Comparison of ENCODE assay signal across 1 cellular context in genomic region chrX:83759872-83760271, GRCh38.
TF ChIP-seq lines count a peak whose summit lies in the region.

No MANE protein-coding gene starts in this region.

TF ChIP-seq in GM23338, 12 proteins besides CTCF, POLR2A, EP300 and RAD21 (continued from another document):
- no peak for TF ChIP-seq ZNF462 (CRISPR knock-in tag; IDR thresholded peaks at IDR 0.05)
- TF ChIP-seq STAT1 (IDR thresholded peaks at IDR 0.05; ENCODE audit: unreplicated experiment), result no peak
- no peak for TF ChIP-seq REST (IDR thresholded peaks at IDR 0.05; ENCODE audit: unreplicated experiment)
- no peak for TF ChIP-seq JUNB (IDR thresholded peaks at IDR 0.05; ENCODE audit: unreplicated experiment)
- no peak for TF ChIP-seq EZH2 (IDR thresholded peaks at IDR 0.05; ENCODE audit: low read depth, unreplicated experiment)
TF ChIP-seq in GM23338: peak in this region for 0.
